Comparison of ENCODE assay signal across 20 cellular contexts in the genomic region with DNA sequence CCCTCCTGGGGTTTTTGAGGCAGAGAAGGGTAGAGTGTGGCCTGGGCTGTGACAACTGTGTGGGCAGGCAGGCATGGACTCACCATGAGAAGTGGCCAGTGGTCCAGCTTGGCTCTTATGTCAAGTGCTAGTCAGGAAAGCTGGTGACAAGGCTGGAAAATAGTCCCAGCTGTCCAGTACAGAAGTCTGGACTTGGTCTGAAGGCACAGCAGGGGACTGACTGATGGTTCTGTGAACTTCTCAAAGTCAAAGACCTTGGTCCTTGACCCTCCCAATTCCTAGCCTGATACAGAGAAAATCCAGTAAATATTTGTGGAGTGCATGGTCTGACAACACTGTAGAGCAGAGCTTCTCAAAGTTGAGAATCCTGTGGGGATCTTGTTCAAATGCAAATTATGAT. TPM values are rescaled to one million over a fixed set of nuclear protein-coding genes. Genes with fewer than 3 reads are reported as not detected.
DNase-seq lines count a peak whose midpoint lies in the region; ATAC-seq, FAIRE-seq and TF ChIP-seq lines count a peak whose summit lies in the region.
"Had no signal": no experiment of that assay in that cellular context is flagged by ENCODE, and none has a peak within 500 bp of the region (broad histone marks: within the 10 kb centered on the region; RNA-seq: fewer than 3 reads in every experiment).

No MANE protein-coding gene starts in this region.

- H3K9me3 ChIP-seq in CD4-positive, CD25-positive, alpha-beta regulatory T cell (ENCODE audit: control insufficient read depth in 2 of 2, low read length in 2 of 2), result no peaks in the 10 kb centered on the region
- no peaks in the 10 kb centered on the region for H3K9me3 ChIP-seq in astrocyte (ENCODE audit: insufficient read depth, low read depth, low read length)
- no peaks in the 10 kb centered on the region for H3K9me3 ChIP-seq in MG63
- H3K9me3 ChIP-seq: body of pancreas had no signal

- no peak for FAIRE-seq in astrocyte (lab: Jason Lieb, UNC)
- no peak for FAIRE-seq in frontal cortex (lab: Jason Lieb, UNC)

- DNase-seq in CD4-positive, CD25-positive, alpha-beta regulatory T cell, result no peak
- DNase-seq in GM23338 (ENCODE audit: low spot score) (no peak), astrocyte (ENCODE audit: low read depth) (no peak), MG63 (no peak), cerebellar nuclear complex (lab: John Stamatoyannopoulos, UW) (no peak), frontal cortex (ENCODE audit: low spot score in 2 of 2) (no peak)
- no peak for DNase-seq in natural killer cell treated with Interleukin-12 subunit alpha and Interleukin-12 subunit beta and Interleukin-15 and Interleukin-18, amount 100 ng/mL, for 72 hours (ENCODE audit: low spot score)
- DNase-seq in activated CD4-positive, CD25-positive, alpha-beta regulatory T cell (lab: John Stamatoyannopoulos, UW), result no peak
- DNase-seq: activated CD4-positive, alpha-beta T cell treated with anti-CD3 and anti-CD28 coated beads for 48 hours; body of pancreas; DMS79 treated with DMSO at 0.1 percent for 48 hours; effector CD4-positive, alpha-beta T cell; NCI-H1694 treated with DMSO at 0.1 percent for 48 hours; NCI-H524; occipital lobe; RPMI8226; stimulated activated CD4-positive, alpha-beta T cell treated with anti-CD3 and anti-CD28 coated beads, Interleukin-12 subunit alpha, Interleukin-12 subunit beta, amount 100 ng/mL, for 4 hours; substantia nigra had no signal

- H3K4me2 ChIP-seq in GM23338 (0 out of 2 replicates have a peak overlapping the region, but pooled peaks have one; percentile 20), astrocyte (ENCODE audit: low read length) (no peak overlapping the region)

- H3K79me2 ChIP-seq in GM23338 (replicated peaks; ENCODE audit: insufficient read depth) (no peaks in the 10 kb centered on the region), astrocyte (ENCODE audit: insufficient read depth, low read length) (no peaks in the 10 kb centered on the region)

- H3K27ac Mint-ChIP-seq in CD4-positive, CD25-positive, alpha-beta regulatory T cell, result peak overlapping the region in 2 of 3 donors; percentile 17 to 43
- no peak overlapping the region for H3K27ac Mint-ChIP-seq in GM23338
- H3K27ac Mint-ChIP-seq in astrocyte (ENCODE audit: unreplicated experiment), result no peak overlapping the region
- peak overlapping the region in 1 of 2 donors; percentile 46 for H3K27ac Mint-ChIP-seq in natural killer cell treated with Interleukin-12 subunit alpha and Interleukin-12 subunit beta and Interleukin-15 and Interleukin-18, amount 100 ng/mL, for 72 hours
- H3K27ac Mint-ChIP-seq: T-helper 2 cell treated with Interferon-gamma antibody and Interleukin-4, amounts not matched to agents 5 μg/mL and 100 μg/mL, for 36 hours had no signal

- H3K9me2 ChIP-seq in GM23338 (ENCODE audit: insufficient read depth), result no peaks in the 10 kb centered on the region

- H3K9me3 Mint-ChIP-seq in CD4-positive, CD25-positive, alpha-beta regulatory T cell, result peaks cover 0 to 2% (median 0%) of the 10 kb centered on the region in 7 donors
- no peaks in the 10 kb centered on the region; the same call in 1 of the 3 replicates for H3K9me3 Mint-ChIP-seq in GM23338
- peaks cover 4% of the 10 kb centered on the region for H3K9me3 Mint-ChIP-seq in astrocyte (ENCODE audit: unreplicated experiment)
- no peaks in the 10 kb centered on the region for H3K9me3 Mint-ChIP-seq in natural killer cell treated with Interleukin-12 subunit alpha and Interleukin-12 subunit beta and Interleukin-15 and Interleukin-18, amount 100 ng/mL, for 72 hours
- H3K9me3 Mint-ChIP-seq: T-helper 2 cell treated with Interferon-gamma antibody and Interleukin-4, amounts not matched to agents 5 μg/mL and 100 μg/mL, for 36 hours had no signal

- no peak for TF ChIP-seq CTCF in GM23338 (conservative IDR thresholded peaks at IDR 0.05; ENCODE audit: low read depth in 2 of 2)
- TF ChIP-seq CTCF in astrocyte (IDR thresholded peaks at IDR 0.05; ENCODE audit: insufficient read depth, low read depth, low read length), result no peak

- peaks cover 8% of the 10 kb centered on the region for H3K27me3 ChIP-seq in CD4-positive, CD25-positive, alpha-beta regulatory T cell (ENCODE audit: control insufficient read depth, insufficient read depth, low read length)
- H3K27me3 ChIP-seq in GM23338 (ENCODE audit: insufficient read depth), result peaks cover 23% of the 10 kb centered on the region
- peaks cover 19% of the 10 kb centered on the region for H3K27me3 ChIP-seq in astrocyte (ENCODE audit: insufficient read depth, low read length)
- H3K27me3 ChIP-seq in MG63, result peaks cover 10% of the 10 kb centered on the region
- H3K27me3 ChIP-seq: body of pancreas had no signal

- peaks cover 30% of the 10 kb centered on the region for H3K27me3 Mint-ChIP-seq in CD4-positive, CD25-positive, alpha-beta regulatory T cell
- H3K27me3 Mint-ChIP-seq in GM23338 (ENCODE audit: insufficient read depth, low read depth, poor library complexity), result peaks cover 13% of the 10 kb centered on the region
- H3K27me3 Mint-ChIP-seq in astrocyte (ENCODE audit: low read depth, unreplicated experiment), result peaks cover 41% of the 10 kb centered on the region
- peaks cover 0 to 9% of the 10 kb centered on the region in 2 donors for H3K27me3 Mint-ChIP-seq in natural killer cell treated with Interleukin-12 subunit alpha and Interleukin-12 subunit beta and Interleukin-15 and Interleukin-18, amount 100 ng/mL, for 72 hours

- peaks cover 18% of the 10 kb centered on the region for H3K4me1 ChIP-seq in CD4-positive, CD25-positive, alpha-beta regulatory T cell (ENCODE audit: control insufficient read depth, insufficient read depth, low read length, poor library complexity, severe bottlenecking)
- H3K4me1 ChIP-seq in GM23338 (ENCODE audit: insufficient read depth), result peaks cover 30% of the 10 kb centered on the region; the same call in 1 of the 2 replicates
- peaks cover 6% of the 10 kb centered on the region for H3K4me1 ChIP-seq in astrocyte (ENCODE audit: insufficient read depth, low read length)

- H3F3A ChIP-seq in GM23338 (replicated peaks; ENCODE audit: low read depth), result peaks cover 11% of the 10 kb centered on the region; the same call in 1 of the 2 replicates

- no peak overlapping the region for H3K4me3 ChIP-seq in CD4-positive, CD25-positive, alpha-beta regulatory T cell (ENCODE audit: low read depth, low read length)
- H3K4me3 ChIP-seq in GM23338 (no peak overlapping the region; the same call in 1 of the 2 replicates), astrocyte (ENCODE audit: insufficient read depth, low read depth, low read length) (no peak overlapping the region), MG63 (no peak overlapping the region)
- H3K4me3 ChIP-seq: body of pancreas, lung had no signal

- H3K27ac ChIP-seq in CD4-positive, CD25-positive, alpha-beta regulatory T cell (ENCODE audit: insufficient read depth, low read length, poor library complexity, severe bottlenecking), result no peak overlapping the region
- H3K27ac ChIP-seq in GM23338 (ENCODE audit: low read depth) (no peak overlapping the region), astrocyte (ENCODE audit: low read depth, low read length) (no peak overlapping the region)
- H3K27ac ChIP-seq: body of pancreas had no signal

- peak overlapping the region; percentile 6 to 83 (median 50) for H3K4me3 Mint-ChIP-seq in CD4-positive, CD25-positive, alpha-beta regulatory T cell
- H3K4me3 Mint-ChIP-seq in GM23338 (no peak overlapping the region), astrocyte (ENCODE audit: unreplicated experiment) (peak overlapping the region; percentile 23)
- peak overlapping the region; percentile 4 for H3K4me3 Mint-ChIP-seq in natural killer cell treated with Interleukin-12 subunit alpha and Interleukin-12 subunit beta and Interleukin-15 and Interleukin-18, amount 100 ng/mL, for 72 hours

- H3K36me3 Mint-ChIP-seq in CD4-positive, CD25-positive, alpha-beta regulatory T cell, result peaks cover 8% of the 10 kb centered on the region
- H3K36me3 Mint-ChIP-seq in GM23338 (ENCODE audit: low read depth) (no peaks in the 10 kb centered on the region), astrocyte (ENCODE audit: low read depth, unreplicated experiment) (no peaks in the 10 kb centered on the region)
- no peaks in the 10 kb centered on the region for H3K36me3 Mint-ChIP-seq in natural killer cell treated with Interleukin-12 subunit alpha and Interleukin-12 subunit beta and Interleukin-15 and Interleukin-18, amount 100 ng/mL, for 72 hours

- H4K20me1 ChIP-seq in GM23338 (replicated peaks; ENCODE audit: insufficient read depth) (no peaks in the 10 kb centered on the region), astrocyte (ENCODE audit: insufficient read depth, low read length) (no peaks in the 10 kb centered on the region)

- H3K9ac ChIP-seq in astrocyte (ENCODE audit: low read length), result no peak overlapping the region

- H2AFZ ChIP-seq in GM23338 (no peak overlapping the region), astrocyte (ENCODE audit: low read depth, low read length) (no peak overlapping the region)

- no peaks in the 10 kb centered on the region for H3K36me3 ChIP-seq in CD4-positive, CD25-positive, alpha-beta regulatory T cell (ENCODE audit: control insufficient read depth, insufficient read depth, low read length)
- H3K36me3 ChIP-seq in GM23338 (ENCODE audit: insufficient read depth), result no peaks in the 10 kb centered on the region
- H3K36me3 ChIP-seq in astrocyte (ENCODE audit: insufficient read depth, low read length), result no peaks in the 10 kb centered on the region
- H3K36me3 ChIP-seq in MG63, result no peaks in the 10 kb centered on the region

- no peak for ATAC-seq in CD4-positive, CD25-positive, alpha-beta regulatory T cell (ENCODE audit: low read depth in 2 of 2)
- ATAC-seq in GM23338, result no peak
- ATAC-seq in natural killer cell treated with Interleukin-12 subunit alpha and Interleukin-12 subunit beta and Interleukin-15 and Interleukin-18, amount 100 ng/mL, for 72 hours, result no peak
- ATAC-seq: body of pancreas had no signal

- H3K4me1 Mint-ChIP-seq in CD4-positive, CD25-positive, alpha-beta regulatory T cell, result peaks cover 16 to 59% (median 21%) of the 10 kb centered on the region in 4 donors
- H3K4me1 Mint-ChIP-seq in GM23338 (peaks cover 28% of the 10 kb centered on the region), astrocyte (ENCODE audit: low read depth, unreplicated experiment) (no peaks in the 10 kb centered on the region)
- H3K4me1 Mint-ChIP-seq in natural killer cell treated with Interleukin-12 subunit alpha and Interleukin-12 subunit beta and Interleukin-15 and Interleukin-18, amount 100 ng/mL, for 72 hours (ENCODE audit: low read depth in 2 of 2), result peaks cover 29 to 32% of the 10 kb centered on the region in 2 donors

RNA-seq across cellular contexts. Expression of a gene that starts 1.7 kb away (rescaled TPM):
- total RNA-seq in CD4-positive, CD25-positive, alpha-beta regulatory T cell, result 10.6 TPM
- polyA plus RNA-seq in CD4-positive, CD25-positive, alpha-beta regulatory T cell, result 1 to 10 TPM in 3 of 4 donors, under 1 TPM in 1; 0.47 to 4.8 (median 2.8) TPM
- total RNA-seq in GM23338 (2014; rRNA removed; shearing (Covaris generic)), result 14.8 and 15.2 TPM in 2 replicates
- 6.4 and 7.1 TPM in 2 replicates for polyA plus RNA-seq in GM23338 (2016; fragmentation: Nextera tagmentation; extraction: Ambion mirVana)
- 1.8 and 2.4 TPM in 2 replicates for total RNA-seq in astrocyte
- total RNA-seq in natural killer cell treated with Interleukin-12 subunit alpha and Interleukin-12 subunit beta and Interleukin-15 and Interleukin-18, amount 100 ng/mL, for 72 hours, result 10 to 100 TPM in 1 of 2 donors, 1 to 10 TPM in 1; 9.6 to 11.0 TPM
- 0.12 and 12.3 TPM in 2 replicates for total RNA-seq in MG63 (2014; rRNA removed; shearing (Covaris generic); ENCODE audit: low replicate concordance)
- total RNA-seq in frontal cortex, result 11.4 TPM

RNA-seq across cellular contexts. Expression of a gene that starts 30.2 kb away (rescaled TPM):
- not detected for total RNA-seq in CD4-positive, CD25-positive, alpha-beta regulatory T cell
- under 1 TPM in 3 of 4 donors, not detected in 1; 0.10 to 0.13 (median 0.11) TPM for polyA plus RNA-seq in CD4-positive, CD25-positive, alpha-beta regulatory T cell
- total RNA-seq in GM23338 (2014; rRNA removed; shearing (Covaris generic)), result not detected in 2 replicates
- 0.12 and 0.21 TPM in 2 replicates for polyA plus RNA-seq in GM23338 (2016; fragmentation: Nextera tagmentation; extraction: Ambion mirVana)
- total RNA-seq in astrocyte (not detected in 2 replicates), frontal cortex (1.6 TPM)
- not detected for total RNA-seq in natural killer cell treated with Interleukin-12 subunit alpha and Interleukin-12 subunit beta and Interleukin-15 and Interleukin-18, amount 100 ng/mL, for 72 hours
- not detected in 2 replicates for total RNA-seq in MG63 (2014; rRNA removed; shearing (Covaris generic); ENCODE audit: low replicate concordance)

Comparison
In these comparisons a context has a peak if more than half of its experiments do, and no peak if none do; other contexts are left out.
1. H3K27ac Mint-ChIP-seq: peak in CD4-positive, CD25-positive, alpha-beta regulatory T cell (2 of 3); none in GM23338 (single experiment) and astrocyte (single experiment).